17 cellular contexts compared by ENCODE assay signal in genomic region chr2:144937066-144937465, GRCh38.
"Had no signal": no experiment of that assay in that cellular context is flagged by ENCODE, and none has a peak within 500 bp of the region (broad histone marks: within the 10 kb centered on the region; RNA-seq: fewer than 3 reads in every experiment).

No MANE protein-coding gene starts in this region.

- H3K36me3 ChIP-seq: ascending aorta, breast epithelium, neutrophil, tibial nerve had no signal

- H3K27ac Mint-ChIP-seq: activated naive CD4-positive, alpha-beta T cell treated with anti-CD3 and anti-CD28 coated beads, Interleukin-2, amount 50 U/mL, for 24 hours; activated T-cell treated with anti-CD3 and anti-CD28 coated beads, Interleukin-2, amount 50 U/mL, for 72 hours; natural killer cell; T-helper 1 cell treated with Interleukin-12 subunit alpha and Interleukin-12 subunit beta and Interleukin-4 antibody, amounts not matched to agents 30 μg/mL and 1 μg/mL, for 36 hours had no signal

- H3K4me1 ChIP-seq: breast epithelium had no signal

- ATAC-seq: activated T-cell treated with anti-CD3 and anti-CD28 coated beads, Interleukin-2, amount 50 U/mL, for 72 hours; natural killer cell had no signal

- H3K27me3 ChIP-seq: ascending aorta, breast epithelium, neutrophil, tibial nerve had no signal

- H3K9me3 Mint-ChIP-seq: activated naive CD4-positive, alpha-beta T cell treated with anti-CD3 and anti-CD28 coated beads, Interleukin-2, amount 50 U/mL, for 24 hours; activated T-cell treated with anti-CD3 and anti-CD28 coated beads, Interleukin-2, amount 50 U/mL, for 72 hours; natural killer cell; T-helper 1 cell treated with Interleukin-12 subunit alpha and Interleukin-12 subunit beta and Interleukin-4 antibody, amounts not matched to agents 30 μg/mL and 1 μg/mL, for 36 hours had no signal

- H3K36me3 Mint-ChIP-seq: activated naive CD4-positive, alpha-beta T cell treated with anti-CD3 and anti-CD28 coated beads, Interleukin-2, amount 50 U/mL, for 24 hours had no signal

- H3K4me3 Mint-ChIP-seq: activated naive CD4-positive, alpha-beta T cell treated with anti-CD3 and anti-CD28 coated beads, Interleukin-2, amount 50 U/mL, for 24 hours; activated T-cell treated with anti-CD3 and anti-CD28 coated beads, Interleukin-2, amount 50 U/mL, for 72 hours; natural killer cell; T-helper 1 cell treated with Interleukin-12 subunit alpha and Interleukin-12 subunit beta and Interleukin-4 antibody, amounts not matched to agents 30 μg/mL and 1 μg/mL, for 36 hours had no signal

- H3K27me3 Mint-ChIP-seq: activated naive CD4-positive, alpha-beta T cell treated with anti-CD3 and anti-CD28 coated beads, Interleukin-2, amount 50 U/mL, for 24 hours had no signal

- H3K4me3 ChIP-seq: ascending aorta, breast epithelium, tibial nerve had no signal

- DNase-seq: activated CD4-positive, alpha-beta T cell treated with anti-CD3 and anti-CD28 coated beads for 1 hour; activated CD4-positive, alpha-beta T cell treated with anti-CD3 and anti-CD28 coated beads, Interleukin-2, amount 50 U/mL, for 4 hours; activated effector memory CD4-positive, alpha-beta T cell treated with anti-CD3 and anti-CD28 coated beads, Interleukin-2, amount 50 U/mL, for 16 hours; activated T-cell treated with anti-CD3 and anti-CD28 coated beads, Interleukin-2, amount 50 U/mL, for 72 hours; cerebellar nuclear complex; effector CD4-positive, alpha-beta T cell; head of caudate nucleus; left ventricle myocardium superior; natural killer cell; posterior cingulate gyrus had no signal

- H3K4me1 Mint-ChIP-seq: activated naive CD4-positive, alpha-beta T cell treated with anti-CD3 and anti-CD28 coated beads, Interleukin-2, amount 50 U/mL, for 24 hours; natural killer cell had no signal

- H3K9me3 ChIP-seq: ascending aorta, breast epithelium, neutrophil, tibial nerve had no signal

- H3K27ac ChIP-seq: neutrophil, VCaP had no signal
